In the genomic region with DNA sequence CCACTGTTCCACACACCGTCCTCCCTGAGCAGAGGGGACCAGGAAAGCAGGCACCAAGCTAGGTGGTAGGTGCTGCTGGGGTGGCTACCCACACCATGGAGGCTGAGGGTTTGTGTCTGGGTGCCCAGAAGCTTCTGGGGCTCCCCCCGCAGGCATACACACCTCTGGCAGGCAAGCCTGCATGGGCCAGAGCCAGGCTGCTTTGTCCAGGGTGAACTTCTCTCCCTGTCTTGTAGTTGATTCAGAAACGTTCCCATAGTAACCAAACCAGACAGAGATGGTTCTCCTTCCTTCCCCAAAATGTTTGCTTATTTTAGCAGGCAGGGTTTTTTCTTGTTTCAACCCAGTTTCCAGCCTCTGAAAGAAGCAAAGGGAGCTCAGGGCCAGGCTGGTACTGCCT, we compare ENCODE assay signal across 10 cellular contexts. TPM values are rescaled to one million over a fixed set of nuclear protein-coding genes. Genes with fewer than 3 reads are reported as not detected.
DNase-seq lines count a peak whose midpoint lies in the region; ATAC-seq and TF ChIP-seq lines count a peak whose summit lies in the region.
"Had no signal": no experiment of that assay in that cellular context is flagged by ENCODE, and none has a peak within 500 bp of the region (broad histone marks: within the 10 kb centered on the region; RNA-seq: fewer than 3 reads in every experiment).

No MANE protein-coding gene starts in this region.

- intact Hi-C loops in right cardiac atrium (cut with DNase I) (no loop called here), Calu3 (cut with micrococcal nuclease; ENCODE audit: unreplicated experiment) (no loop called here)

- H3K27ac ChIP-seq in GM23338 (ENCODE audit: low read depth), result no peak overlapping the region
- H3K27ac ChIP-seq in right cardiac atrium (ENCODE audit: low read length), result no peak overlapping the region
- H3K27ac ChIP-seq: VCaP had no signal

- H4K20me1 ChIP-seq in GM23338 (replicated peaks; ENCODE audit: insufficient read depth), result no peaks in the 10 kb centered on the region; the same call in 1 of the 2 replicates

- H3K27me3 Mint-ChIP-seq in GM23338 (ENCODE audit: insufficient read depth, low read depth, poor library complexity), result peaks cover 13% of the 10 kb centered on the region
- no peaks in the 10 kb centered on the region for H3K27me3 Mint-ChIP-seq in Calu3 (ENCODE audit: unreplicated experiment)

- no TSS peak for BruUV-seq in Calu3 (replicated peaks; lab: Mats Ljungman, UMichigan)

- peaks cover 13% of the 10 kb centered on the region for H3K36me3 Mint-ChIP-seq in GM23338 (ENCODE audit: low read depth)
- peaks cover 7% of the 10 kb centered on the region for H3K36me3 Mint-ChIP-seq in Calu3 (ENCODE audit: insufficient read depth, unreplicated experiment)

- H3K4me1 ChIP-seq in GM23338 (ENCODE audit: insufficient read depth) (no peaks in the 10 kb centered on the region), right cardiac atrium (ENCODE audit: control insufficient read depth, insufficient read depth, low read length) (peaks cover 15% of the 10 kb centered on the region)

- no peak overlapping the region for H3K4me2 ChIP-seq in GM23338

- no peaks in the 10 kb centered on the region for H3K9me2 ChIP-seq in GM23338 (ENCODE audit: insufficient read depth)

- H3K9me3 Mint-ChIP-seq in GM23338 (no peaks in the 10 kb centered on the region), Calu3 (ENCODE audit: low read depth, unreplicated experiment) (no peaks in the 10 kb centered on the region)

- no peaks in the 10 kb centered on the region for H3K36me3 ChIP-seq in GM23338 (ENCODE audit: insufficient read depth)

- CTCF ChIA-PET in Calu3 (lab: Charles Lee), result no interaction called here

- H2AFZ ChIP-seq in GM23338, result no peak overlapping the region

- in situ Hi-C loops in GM13976 (cut with MboI; ENCODE audit: low sequenced_read_pairs, unreplicated experiment), result no loop called here

- peak; percentile 56 for ATAC-seq in GM23338
- ATAC-seq in right cardiac atrium, result peak; percentile 7 to 21
- ATAC-seq in HG02571 (IDR thresholded peaks at IDR 0.05; ENCODE audit: unreplicated experiment), result no peak

- no peaks in the 10 kb centered on the region for H3K79me2 ChIP-seq in GM23338 (replicated peaks; ENCODE audit: insufficient read depth)

- no peak for TF ChIP-seq CTCF in GM23338 (conservative IDR thresholded peaks at IDR 0.05; ENCODE audit: low read depth in 2 of 2)
- TF ChIP-seq CTCF in GM13976 (IDR thresholded peaks at IDR 0.05; ENCODE audit: borderline replicate concordance, control extremely low read depth, extremely low read depth, insufficient read depth, missing control alignments), result no peak
- TF ChIP-seq CTCF in Calu3 (IDR thresholded peaks at IDR 0.05; ENCODE audit: unreplicated experiment), result no peak

- H3K4me3 ChIP-seq in GM23338, result no peak overlapping the region
- no peak overlapping the region for H3K4me3 ChIP-seq in right cardiac atrium (ENCODE audit: low read length)

- no peaks in the 10 kb centered on the region for H3F3A ChIP-seq in GM23338 (replicated peaks; ENCODE audit: low read depth)

- WGBS in right cardiac atrium, result 64% methylated on average over 3 of the region's 3 CpGs

- H3K4me1 Mint-ChIP-seq in GM23338 (peaks cover 9% of the 10 kb centered on the region), Calu3 (ENCODE audit: low read depth, unreplicated experiment) (peaks cover 9% of the 10 kb centered on the region)

- H3K27me3 ChIP-seq in GM23338 (ENCODE audit: insufficient read depth), result no peaks in the 10 kb centered on the region
- no peaks in the 10 kb centered on the region for H3K27me3 ChIP-seq in right cardiac atrium (ENCODE audit: control insufficient read depth, insufficient read depth)

- H3K27ac Mint-ChIP-seq in GM23338 (no peak overlapping the region), Calu3 (ENCODE audit: unreplicated experiment) (no peak overlapping the region)

- no peaks in the 10 kb centered on the region for H3K9me3 ChIP-seq in right cardiac atrium (ENCODE audit: control insufficient read depth, low read length)

- H3K4me3 Mint-ChIP-seq in GM23338 (no peak overlapping the region), Calu3 (ENCODE audit: low read depth, unreplicated experiment) (no peak overlapping the region)

- no peak for DNase-seq in GM23338 (ENCODE audit: low spot score)
- DNase-seq in SKM-1 (lab: John Stamatoyannopoulos, UW; ENCODE audit: unreplicated experiment), result peak; percentile 61
- peak in 1 of 3 donors; percentile 77 for DNase-seq in right cardiac atrium
- peak; percentile 66 for DNase-seq in superior temporal gyrus (ENCODE audit: extremely low spot score)
- no peak for DNase-seq in GM13976 (ENCODE audit: low spot score)
- no peak for DNase-seq in Calu3
- DNase-seq: kidney glomerular epithelial cell, small intestine had no signal

TF ChIP-seq in GM23338, 12 proteins besides CTCF, POLR2A, EP300 and RAD21 (continues in another document):
- no peak for TF ChIP-seq JUNB (IDR thresholded peaks at IDR 0.05; ENCODE audit: unreplicated experiment)
- TF ChIP-seq ZNF114 (CRISPR knock-in tag; IDR thresholded peaks at IDR 0.05), result no peak
- no peak for TF ChIP-seq EZH2phosphoT487 (IDR thresholded peaks at IDR 0.05; ENCODE audit: unreplicated experiment)
- no peak for TF ChIP-seq EZH2 (IDR thresholded peaks at IDR 0.05; ENCODE audit: low read depth, unreplicated experiment)
- TF ChIP-seq, protein P1, sequence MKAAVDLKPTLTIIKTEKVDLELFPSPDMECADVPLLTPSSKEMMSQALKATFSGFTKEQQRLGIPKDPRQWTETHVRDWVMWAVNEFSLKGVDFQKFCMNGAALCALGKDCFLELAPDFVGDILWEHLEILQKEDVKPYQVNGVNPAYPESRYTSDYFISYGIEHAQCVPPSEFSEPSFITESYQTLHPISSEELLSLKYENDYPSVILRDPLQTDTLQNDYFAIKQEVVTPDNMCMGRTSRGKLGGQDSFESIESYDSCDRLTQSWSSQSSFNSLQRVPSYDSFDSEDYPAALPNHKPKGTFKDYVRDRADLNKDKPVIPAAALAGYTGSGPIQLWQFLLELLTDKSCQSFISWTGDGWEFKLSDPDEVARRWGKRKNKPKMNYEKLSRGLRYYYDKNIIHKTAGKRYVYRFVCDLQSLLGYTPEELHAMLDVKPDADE (IDR thresholded peaks at IDR 0.05), result no peak
- no peak for TF ChIP-seq ZNF331 (CRISPR knock-in tag; IDR thresholded peaks at IDR 0.05; ENCODE audit: low read depth)
- no peak for TF ChIP-seq STAT1 (IDR thresholded peaks at IDR 0.05; ENCODE audit: unreplicated experiment)
- TF ChIP-seq NANOG (IDR thresholded peaks at IDR 0.05; ENCODE audit: borderline replicate concordance), result no peak

RNA-seq across cellular contexts. Expression of a gene that starts 40.9 kb away (rescaled TPM):
- 2.1 and 2.2 TPM in 2 replicates for total RNA-seq in GM23338 (2014; rRNA removed; shearing (Covaris generic))
- polyA plus RNA-seq in GM23338 (2016; fragmentation: Nextera tagmentation; extraction: Ambion mirVana), result 0.68 and 0.74 TPM in 2 replicates
- total RNA-seq in right cardiac atrium, result 1 to 10 TPM; 6.2 to 7.4 (median 7.3) TPM
- 6.7 TPM for polyA plus RNA-seq in right cardiac atrium
- total RNA-seq in Calu3 (2022), result 2.5 and 3.1 TPM in 2 replicates

Comparison
In these comparisons a context has a peak if more than half of its experiments do, and no peak if none do; other contexts are left out.
1. DNase-seq: peak in SKM-1 (single experiment) and superior temporal gyrus (single experiment); none in GM23338 (single experiment), GM13976 (single experiment) and Calu3 (single experiment).